27 cellular contexts compared by ENCODE assay signal in the genomic region with DNA sequence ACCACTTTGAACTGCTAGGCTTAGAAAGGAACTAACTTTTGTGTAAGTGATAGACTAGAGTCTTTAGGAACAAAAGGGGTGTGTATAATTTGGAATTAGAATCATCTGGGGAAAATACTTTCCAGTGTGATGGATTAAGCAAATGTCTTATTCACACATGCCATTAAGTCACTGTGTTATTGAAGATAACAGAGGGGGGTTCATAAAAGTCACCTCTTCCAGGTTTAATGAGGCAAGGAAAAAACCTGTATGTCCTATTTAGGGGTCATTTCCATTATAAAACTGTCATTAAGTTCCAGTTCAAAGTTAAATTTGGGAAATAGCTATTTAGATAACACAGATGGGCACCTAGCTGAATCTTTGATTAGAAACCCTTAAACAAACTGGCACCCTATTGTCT.
"Had no signal": no experiment of that assay in that cellular context is flagged by ENCODE, and none has a peak within 500 bp of the region (broad histone marks: within the 10 kb centered on the region; RNA-seq: fewer than 3 reads in every experiment).

No MANE protein-coding gene starts in this region.

- H3K4me3 ChIP-seq: lower lobe of right lung, neural progenitor cell, ovary, right atrium auricular region, skin epidermis, stomach, testis, thyroid gland, transverse colon, upper lobe of left lung had no signal

- H3K36me3 ChIP-seq: lower lobe of right lung, neural progenitor cell, ovary, right atrium auricular region, stomach, thyroid gland, transverse colon, upper lobe of left lung had no signal

- H3K27me3 ChIP-seq: neural progenitor cell, ovary, right atrium auricular region, stomach, testis, thyroid gland, transverse colon, upper lobe of left lung had no signal

- H2AFZ ChIP-seq: neural progenitor cell had no signal

- DNase-seq: hippocampal formation; kidney glomerular epithelial cell; left cardiac atrium; left ventricle myocardium superior; lower lobe of right lung; mammary epithelial cell; mesenchymal stem cell; naive thymus-derived CD8-positive, alpha-beta T cell; nephron progenitor cell; ovary; stimulated activated CD4-positive, alpha-beta T cell treated with anti-CD3 and anti-CD28 coated beads, Interleukin-12 subunit alpha, Interleukin-12 subunit beta, amount 100 ng/mL, for 4 hours; stimulated activated CD4-positive, alpha-beta T cell treated with anti-CD3 and anti-CD28 coated beads, Interleukin-15, amount 100 ng/mL, for 24 hours; stimulated activated CD4-positive, alpha-beta T cell treated with anti-CD3 and anti-CD28 coated beads, Interleukin-2, amount 100 ng/mL, for 24 hours; stimulated activated CD4-positive, alpha-beta T cell treated with anti-CD3 and anti-CD28 coated beads, Interleukin-4, amount 100 ng/mL, for 1 hour; stimulated activated naive B cell treated with anti-CD40 and anti-IgM and Interleukin-4, amounts not matched to agents 10 μg/mL and 1 μg/mL and 100 μg/mL, for 72 hours; stimulated activated naive CD8-positive, alpha-beta T cell treated with anti-CD3 and anti-CD28 coated beads, Interleukin-15, Interleukin-2, amounts not matched to agents 100 U/mL and 50 U/mL, for 24 hours; stomach; testis; thyroid gland; transverse colon; upper lobe of left lung had no signal

- FAIRE-seq: keratinocyte had no signal

- H3K27ac ChIP-seq: lower lobe of right lung, neural progenitor cell, ovary, right atrium auricular region, skin epidermis, stomach, testis, thyroid gland, transverse colon, upper lobe of left lung had no signal

- H3K4me1 ChIP-seq: lower lobe of right lung, neural progenitor cell, right atrium auricular region, stomach, testis, thyroid gland, transverse colon, upper lobe of left lung had no signal

- ATAC-seq: left cardiac atrium; left lobe of liver; left ventricle myocardium superior; lower lobe of right lung; naive thymus-derived CD8-positive, alpha-beta T cell; sciatic nerve; stimulated activated naive B cell treated with anti-CD40 and anti-IgM and Interleukin-4, amounts not matched to agents 10 μg/mL and 1 μg/mL and 100 μg/mL, for 72 hours; stimulated activated naive CD8-positive, alpha-beta T cell treated with anti-CD3 and anti-CD28 coated beads, Interleukin-15, Interleukin-2, amounts not matched to agents 100 U/mL and 50 U/mL, for 24 hours had no signal

- H3K9me3 ChIP-seq: lower lobe of right lung, ovary, right atrium auricular region, stomach, testis, thyroid gland, transverse colon, upper lobe of left lung had no signal
